In genomic region chr16:81928975-81929374, GRCh38 we compare ENCODE assay signal across 16 cellular contexts.
DNase-seq lines count a peak whose midpoint lies in the region; ATAC-seq and TF ChIP-seq lines count a peak whose summit lies in the region.
"Had no signal": no experiment of that assay in that cellular context is flagged by ENCODE, and none has a peak within 500 bp of the region (broad histone marks: within the 10 kb centered on the region; RNA-seq: fewer than 3 reads in every experiment).

No MANE protein-coding gene starts in this region.

- H3K4me1 Mint-ChIP-seq in activated naive CD8-positive, alpha-beta T cell treated with anti-CD3 and anti-CD28 coated beads, Interleukin-2, amount 10 ng/mL, durations not matched to agents 7 days and 5 days, result peaks cover 8% of the 10 kb centered on the region
- H3K4me1 Mint-ChIP-seq: activated naive CD4-positive, alpha-beta T cell treated with anti-CD3 and anti-CD28 coated beads, Interleukin-2, amount 50 U/mL, for 24 hours had no signal

- no peaks in the 10 kb centered on the region for H3K9me2 ChIP-seq in HCT116 (ENCODE audit: insufficient read depth)

- BruUV-seq in HCT116 (replicated peaks; lab: Mats Ljungman, UMichigan), result no TSS peak

- peak; percentile 10 for DNase-seq in Caki2 (ENCODE audit: low read depth)
- DNase-seq in HCT116 (ENCODE audit: low read depth, low spot score), result no peak
- no peak for DNase-seq in activated naive CD8-positive, alpha-beta T cell treated with anti-CD3 and anti-CD28 coated beads, Interleukin-2, amount 10 ng/mL, durations not matched to agents 7 days and 5 days
- no peak for DNase-seq in mesenchymal stem cell
- no peak for DNase-seq in GM03348 (ENCODE audit: low spot score)
- no peak for DNase-seq in foreskin melanocyte
- no peak for DNase-seq in BE2C
- DNase-seq: cerebellar nuclear complex; KBM-7; NCI-H2029 treated with DMSO at 0.1 percent for 48 hours; stimulated activated naive CD4-positive, alpha-beta T cell treated with Interleukin-2 at 50 U/mL for 16 hours had no signal

- RAD21 ChIA-PET in HCT116 (lab: Charles Lee; ENCODE audit: low non-redundant PET in 1 of 2, low total read pairs in 2 of 2, uncharacterized antibody in 2 of 2, unreplicated experiment in 2 of 2), result no interaction called here

- H3K23ac ChIP-seq in mesenchymal stem cell (ENCODE audit: low read length in 2 of 2), result no peak overlapping the region

- no peak overlapping the region for H2BK12ac ChIP-seq in mesenchymal stem cell (ENCODE audit: low read length in 2 of 2)

- H4K8ac ChIP-seq in mesenchymal stem cell (ENCODE audit: low read length), result no peak overlapping the region

- intact Hi-C loops in HCT116 (cut with micrococcal nuclease), result no loop called here

- no peaks in the 10 kb centered on the region for H3K27me3 Mint-ChIP-seq in activated naive CD8-positive, alpha-beta T cell treated with anti-CD3 and anti-CD28 coated beads, Interleukin-2, amount 10 ng/mL, durations not matched to agents 7 days and 5 days
- H3K27me3 Mint-ChIP-seq: activated naive CD4-positive, alpha-beta T cell treated with anti-CD3 and anti-CD28 coated beads, Interleukin-2, amount 50 U/mL, for 24 hours; progenitor cell of endocrine pancreas had no signal

- no peak overlapping the region for H2BK120ac ChIP-seq in mesenchymal stem cell (ENCODE audit: low read depth, low read length)

- H3K79me1 ChIP-seq in mesenchymal stem cell (replicated peaks; ENCODE audit: low read length, poor library complexity, severe bottlenecking), result no peaks in the 10 kb centered on the region

- H3K4ac ChIP-seq in mesenchymal stem cell (ENCODE audit: low read depth in 1 of 2, low read length in 2 of 2), result no peak overlapping the region

- CTCF ChIA-PET in HCT116 (lab: Charles Lee), result no interaction called here

- POLR2A ChIA-PET in HCT116 (lab: Charles Lee), result no interaction called here
- POLR2A ChIA-PET in activated naive CD8-positive, alpha-beta T cell treated with anti-CD3 and anti-CD28 coated beads, Interleukin-2, amount 10 ng/mL, durations not matched to agents 7 days and 5 days (lab: Charles Lee), result no interaction called here

- H2BK5ac ChIP-seq in mesenchymal stem cell (ENCODE audit: low read depth, low read length, poor library complexity, severe bottlenecking), result no peak overlapping the region

- no peaks in the 10 kb centered on the region for H3K9me3 ChIP-seq in HCT116 (ENCODE audit: control insufficient read depth in 1 of 2, insufficient read depth in 1 of 2, low read depth in 1 of 2, low read length in 2 of 2)
- no peaks in the 10 kb centered on the region for H3K9me3 ChIP-seq in mesenchymal stem cell (ENCODE audit: control insufficient read depth, low read length)
- H3K9me3 ChIP-seq in BE2C, result no peaks in the 10 kb centered on the region
- H3K9me3 ChIP-seq: esophagus muscularis mucosa had no signal

- in situ Hi-C loops in Caki2 (cut with HindIII; ENCODE audit: low pct_unique_long_range_greater_than_20kb, low sequenced_read_pairs), result no loop called here

- H3K27me3 ChIP-seq in HCT116 (ENCODE audit: insufficient read depth, low read length), result no peaks in the 10 kb centered on the region
- H3K27me3 ChIP-seq in mesenchymal stem cell (ENCODE audit: control insufficient read depth in 1 of 2, insufficient read depth in 1 of 2, low read length in 2 of 2), result peaks cover 0 to 37% of the 10 kb centered on the region in 2 experiments
- H3K27me3 ChIP-seq in BE2C, result no peaks in the 10 kb centered on the region
- H3K27me3 ChIP-seq: esophagus muscularis mucosa had no signal

- 82% methylated on average over 8 of the region's 8 CpGs for WGBS in mesenchymal stem cell

- no peak overlapping the region for H3K27ac Mint-ChIP-seq in activated naive CD8-positive, alpha-beta T cell treated with anti-CD3 and anti-CD28 coated beads, Interleukin-2, amount 10 ng/mL, durations not matched to agents 7 days and 5 days
- H3K27ac Mint-ChIP-seq: activated naive CD4-positive, alpha-beta T cell treated with anti-CD3 and anti-CD28 coated beads, Interleukin-2, amount 50 U/mL, for 24 hours; progenitor cell of endocrine pancreas had no signal

- peak overlapping the region; percentile 39 for H3K27ac ChIP-seq in HCT116 (ENCODE audit: low read depth, low read length)
- H3K27ac ChIP-seq in mesenchymal stem cell (ENCODE audit: low read length, poor library complexity, severe bottlenecking), result no peak overlapping the region
- H3K27ac ChIP-seq: esophagus muscularis mucosa, VCaP had no signal

- TF ChIP-seq RAD21 in HCT116 (IDR thresholded peaks at IDR 0.05; ENCODE audit: low read depth), result no peak

- no peak overlapping the region for H3K4me3 ChIP-seq in HCT116 (replicated peaks in 1 of 2; ENCODE audit: low read depth in 1 of 2, low read length in 2 of 2)
- H3K4me3 ChIP-seq in mesenchymal stem cell (ENCODE audit: insufficient read depth in 1 of 2, low read depth in 1 of 2, low read length in 2 of 2), result no peak overlapping the region
- H3K4me3 ChIP-seq in BE2C (ENCODE audit: low read depth, low read length), result no peak overlapping the region
- H3K4me3 ChIP-seq: esophagus muscularis mucosa had no signal

- no peak overlapping the region for H2AK5ac ChIP-seq in mesenchymal stem cell (ENCODE audit: low read length, severe bottlenecking)

- H4K91ac ChIP-seq in mesenchymal stem cell (ENCODE audit: low read length), result no peak overlapping the region

- H4K20me1 ChIP-seq in HCT116 (ENCODE audit: insufficient read depth), result no peaks in the 10 kb centered on the region

- H3K4me1 ChIP-seq in HCT116 (ENCODE audit: control insufficient read depth in 1 of 2, insufficient read depth in 2 of 2, low read length in 2 of 2), result peaks cover 12 to 14% of the 10 kb centered on the region in 2 experiments
- no peaks in the 10 kb centered on the region for H3K4me1 ChIP-seq in mesenchymal stem cell (ENCODE audit: control insufficient read depth, insufficient read depth, low read depth, low read length)
- no peaks in the 10 kb centered on the region for H3K4me1 ChIP-seq in BE2C
- H3K4me1 ChIP-seq: esophagus muscularis mucosa had no signal

- H3K4me2 ChIP-seq in HCT116 (ENCODE audit: low read length) (peak overlapping the region; percentile 51), mesenchymal stem cell (ENCODE audit: low read length, poor library complexity, severe bottlenecking) (no peak overlapping the region)

- TF ChIP-seq CTCF in HCT116 (IDR thresholded peaks at IDR 0.05 in 2 of 3, conservative IDR thresholded peaks at IDR 0.05 in 1 of 3; ENCODE audit: borderline replicate concordance in 1 of 3, insufficient read depth in 1 of 3, low read depth in 2 of 3, low read length in 2 of 3) (no peak), BE2C (IDR thresholded peaks at IDR 0.05; ENCODE audit: low read depth, low read length) (no peak)

- H2AFZ ChIP-seq in HCT116 (ENCODE audit: low read depth, low read length, poor library complexity, severe bottlenecking) (no peak overlapping the region), mesenchymal stem cell (ENCODE audit: low read depth, low read length) (peak overlapping the region; percentile 36)

- no peak overlapping the region for H2BK15ac ChIP-seq in mesenchymal stem cell (ENCODE audit: low read depth, poor library complexity, severe bottlenecking)

- no peak overlapping the region for H3K14ac ChIP-seq in mesenchymal stem cell (ENCODE audit: low read length in 2 of 2)

- H3K4me3 Mint-ChIP-seq in activated naive CD8-positive, alpha-beta T cell treated with anti-CD3 and anti-CD28 coated beads, Interleukin-2, amount 10 ng/mL, durations not matched to agents 7 days and 5 days, result no peak overlapping the region
- H3K4me3 Mint-ChIP-seq: activated naive CD4-positive, alpha-beta T cell treated with anti-CD3 and anti-CD28 coated beads, Interleukin-2, amount 50 U/mL, for 24 hours had no signal

- H3K18ac ChIP-seq in mesenchymal stem cell (ENCODE audit: low read depth in 1 of 2, low read length in 2 of 2), result no peak overlapping the region

- ATAC-seq in HCT116 (peak; percentile 79), HG02623 (IDR thresholded peaks at IDR 0.05; ENCODE audit: unreplicated experiment) (no peak)
- ATAC-seq in activated naive CD8-positive, alpha-beta T cell treated with anti-CD3 and anti-CD28 coated beads, Interleukin-2, amount 10 ng/mL, durations not matched to agents 7 days and 5 days (ENCODE audit: low read depth), result peak; percentile 55

- no peaks in the 10 kb centered on the region for H3K36me3 Mint-ChIP-seq in activated naive CD8-positive, alpha-beta T cell treated with anti-CD3 and anti-CD28 coated beads, Interleukin-2, amount 10 ng/mL, durations not matched to agents 7 days and 5 days
- H3K36me3 Mint-ChIP-seq: activated naive CD4-positive, alpha-beta T cell treated with anti-CD3 and anti-CD28 coated beads, Interleukin-2, amount 50 U/mL, for 24 hours had no signal

- no peak for TF ChIP-seq POLR2A in HCT116 (IDR thresholded peaks at IDR 0.05; ENCODE audit: borderline replicate concordance, extremely low read depth, insufficient read depth, insufficient read length)

- H3K9ac ChIP-seq in HCT116 (ENCODE audit: low read length) (0 out of 2 replicates have a peak overlapping the region, but pooled peaks have one; percentile 7), mesenchymal stem cell (ENCODE audit: low read length) (no peak overlapping the region)

- H3K36me3 ChIP-seq in HCT116 (ENCODE audit: control insufficient read depth in 1 of 2, insufficient read depth in 2 of 2, low read length in 2 of 2) (no peaks in the 10 kb centered on the region), mesenchymal stem cell (ENCODE audit: control insufficient read depth in 1 of 2, insufficient read depth in 2 of 2, low read depth in 1 of 2, low read length in 2 of 2) (no peaks in the 10 kb centered on the region), BE2C (no peaks in the 10 kb centered on the region)

- H3K79me2 ChIP-seq in HCT116 (ENCODE audit: insufficient read depth, low read length), result no peaks in the 10 kb centered on the region

- H3K9me3 Mint-ChIP-seq in activated naive CD8-positive, alpha-beta T cell treated with anti-CD3 and anti-CD28 coated beads, Interleukin-2, amount 10 ng/mL, durations not matched to agents 7 days and 5 days, result no peaks in the 10 kb centered on the region
- H3K9me3 Mint-ChIP-seq: activated naive CD4-positive, alpha-beta T cell treated with anti-CD3 and anti-CD28 coated beads, Interleukin-2, amount 50 U/mL, for 24 hours had no signal

TF ChIP-seq in HCT116, 20 proteins besides CTCF, POLR2A, EP300 and RAD21 (continues in another document):
- peak; percentile 36; the same call in 1 of the 2 replicates for TF ChIP-seq MAX (IDR thresholded peaks at IDR 0.05)
